In genomic region chr3:36365829-36366228, GRCh38 we compare ENCODE assay signal across 1 cellular context.
TF ChIP-seq lines count a peak whose summit lies in the region.

No MANE protein-coding gene starts in this region.

TF ChIP-seq in HEK293, 187 proteins besides CTCF, POLR2A, EP300 and RAD21 (continued from another document):
- no peak for TF ChIP-seq ZNF513 (tag by site-specific recombination; IDR thresholded peaks at IDR 0.05)
- no peak for TF ChIP-seq BCL6B (tag by site-specific recombination; IDR thresholded peaks at IDR 0.05)
- TF ChIP-seq ZNF837 (tag by site-specific recombination; IDR thresholded peaks at IDR 0.05) = no peak
- no peak for TF ChIP-seq TSHZ1 (tag by site-specific recombination; IDR thresholded peaks at IDR 0.05; ENCODE audit: borderline replicate concordance)
- peak; percentile 46; the same call in 1 of the 2 replicates for TF ChIP-seq PRDM10 (tag by site-specific recombination; IDR thresholded peaks at IDR 0.05)
- TF ChIP-seq ZNF366 (tag by site-specific recombination; conservative IDR thresholded peaks at IDR 0.05) = peak; percentile 76
- TF ChIP-seq TRIM28 (IDR thresholded peaks at IDR 0.05; ENCODE audit: borderline replicate concordance, low read length) = no peak
- TF ChIP-seq ZEB2 (tag by site-specific recombination; IDR thresholded peaks at IDR 0.05) = no peak
- TF ChIP-seq OSR2 (tag by site-specific recombination; IDR thresholded peaks at IDR 0.05) = peak; percentile 60
- no peak for TF ChIP-seq ZNF202 (tag by site-specific recombination; IDR thresholded peaks at IDR 0.05; ENCODE audit: borderline replicate concordance)
- TF ChIP-seq ZNF311 (tag by site-specific recombination; IDR thresholded peaks at IDR 0.05; ENCODE audit: borderline replicate concordance) = no peak
- TF ChIP-seq ZNF324 (tag by site-specific recombination; IDR thresholded peaks at IDR 0.05) = no peak
- no peak for TF ChIP-seq ZBTB49 (tag by site-specific recombination; IDR thresholded peaks at IDR 0.05; ENCODE audit: low read depth)
- TF ChIP-seq ZNF521 (tag by site-specific recombination; IDR thresholded peaks at IDR 0.05) = no peak
- no peak for TF ChIP-seq WT1 (tag by site-specific recombination; IDR thresholded peaks at IDR 0.05)
- TF ChIP-seq ZNF623 (tag by site-specific recombination; IDR thresholded peaks at IDR 0.05) = no peak
- TF ChIP-seq ZNF423 (tag by site-specific recombination; IDR thresholded peaks at IDR 0.05) = no peak
- TF ChIP-seq ZNF677 (tag by site-specific recombination; IDR thresholded peaks at IDR 0.05) = no peak
- peak; percentile 38; the same call in 1 of the 2 replicates for TF ChIP-seq SP7 (tag by site-specific recombination; IDR thresholded peaks at IDR 0.05)
